Comparison of ENCODE assay signal across 20 cellular contexts in the genomic region with DNA sequence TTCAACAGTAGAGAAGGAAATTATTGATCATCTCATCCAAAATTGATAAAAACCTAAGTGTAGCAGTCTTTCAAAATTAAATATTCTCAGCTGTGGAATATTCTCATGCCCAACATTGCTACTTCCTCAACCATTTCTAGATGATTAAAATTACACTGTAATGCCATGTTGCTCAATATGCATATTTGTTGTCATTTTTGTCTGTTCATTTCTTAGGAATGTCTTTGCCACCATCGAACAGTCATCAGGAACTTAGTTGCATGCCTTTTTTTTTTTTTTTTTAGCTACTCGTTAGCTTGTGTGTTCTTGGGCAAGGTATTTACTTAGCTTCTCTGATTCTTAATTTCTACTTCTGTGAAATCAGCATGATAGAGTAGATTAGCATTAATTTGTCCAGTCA.
A peak's percentile ranks its signal among the peaks of the same experiment; 100 is the strongest.
DNase-seq lines count a peak whose midpoint lies in the region; ATAC-seq, FAIRE-seq and TF ChIP-seq lines count a peak whose summit lies in the region.
"Had no signal": no experiment of that assay in that cellular context is flagged by ENCODE, and none has a peak within 500 bp of the region (broad histone marks: within the 10 kb centered on the region; RNA-seq: fewer than 3 reads in every experiment).

No MANE protein-coding gene starts in this region.

- no peak overlapping the region for H3K9ac ChIP-seq in astrocyte (ENCODE audit: low read length)

- H3K4me1 ChIP-seq in astrocyte (ENCODE audit: insufficient read depth, low read length), result peaks cover 24% of the 10 kb centered on the region
- peaks cover 8 to 54% (median 12%) of the 10 kb centered on the region in 3 donors for H3K4me1 ChIP-seq in gastroesophageal sphincter

- H3K36me3 Mint-ChIP-seq in astrocyte (ENCODE audit: low read depth, unreplicated experiment), result peaks cover 7% of the 10 kb centered on the region

- no peak for ATAC-seq in gastroesophageal sphincter
- ATAC-seq in GM21381 (IDR thresholded peaks at IDR 0.05; ENCODE audit: unreplicated experiment), result no peak

- no peak for TF ChIP-seq EP300 in gastroesophageal sphincter (IDR thresholded peaks at IDR 0.05)

- peaks cover 6% of the 10 kb centered on the region for H3K4me1 Mint-ChIP-seq in astrocyte (ENCODE audit: low read depth, unreplicated experiment)

- no peaks in the 10 kb centered on the region for H3K27me3 ChIP-seq in astrocyte (ENCODE audit: insufficient read depth, low read length)
- no peaks in the 10 kb centered on the region for H3K27me3 ChIP-seq in gastroesophageal sphincter
- H3K27me3 ChIP-seq: esophagus squamous epithelium, MG63 had no signal

- peaks cover 21% of the 10 kb centered on the region for H3K79me2 ChIP-seq in astrocyte (ENCODE audit: insufficient read depth, low read length)

- H2AFZ ChIP-seq in astrocyte (ENCODE audit: low read depth, low read length), result no peak overlapping the region

- H3K27ac ChIP-seq in astrocyte (ENCODE audit: low read depth, low read length), result peak overlapping the region; percentile 16
- H3K27ac ChIP-seq in gastroesophageal sphincter, result peak overlapping the region in 3 of 4 donors; percentile 22 to 60 (median 48)

- H3K27ac Mint-ChIP-seq in astrocyte (ENCODE audit: unreplicated experiment), result no peak overlapping the region
- H3K27ac Mint-ChIP-seq: activated naive CD8-positive, alpha-beta T cell treated with anti-CD3 and anti-CD28 coated beads, Interleukin-2, amount 10 ng/mL, durations not matched to agents 7 days and 5 days; nephron; type B pancreatic cell had no signal

- peak overlapping the region; percentile 28 for H3K4me2 ChIP-seq in astrocyte (ENCODE audit: low read length)

- H3K9me3 Mint-ChIP-seq in astrocyte (ENCODE audit: unreplicated experiment), result no peaks in the 10 kb centered on the region
- H3K9me3 Mint-ChIP-seq: activated naive CD8-positive, alpha-beta T cell treated with anti-CD3 and anti-CD28 coated beads, Interleukin-2, amount 10 ng/mL, durations not matched to agents 7 days and 5 days; nephron had no signal

- H3K4me3 ChIP-seq in astrocyte (ENCODE audit: insufficient read depth, low read depth, low read length) (no peak overlapping the region), gastroesophageal sphincter (no peak overlapping the region)
- H3K4me3 ChIP-seq: coronary artery, esophagus squamous epithelium, MG63 had no signal

- FAIRE-seq in astrocyte (lab: Jason Lieb, UNC) (peak; percentile 65), H54 (lab: Jason Lieb, UNC) (no peak)
- FAIRE-seq: H1, HTR-8/SVneo had no signal

- H4K20me1 ChIP-seq in astrocyte (ENCODE audit: insufficient read depth, low read length), result peaks cover 68% of the 10 kb centered on the region

- H3K36me3 ChIP-seq in astrocyte (ENCODE audit: insufficient read depth, low read length) (peaks cover 3% of the 10 kb centered on the region), gastroesophageal sphincter (peaks cover 0 to 13% of the 10 kb centered on the region in 2 donors)
- H3K36me3 ChIP-seq: MG63 had no signal

- TF ChIP-seq CTCF in astrocyte (IDR thresholded peaks at IDR 0.05; ENCODE audit: insufficient read depth, low read depth, low read length) (no peak), gastroesophageal sphincter (IDR thresholded peaks at IDR 0.05) (no peak)

- H3K9me3 ChIP-seq in astrocyte (ENCODE audit: insufficient read depth, low read depth, low read length) (no peaks in the 10 kb centered on the region), gastroesophageal sphincter (no peaks in the 10 kb centered on the region)
- H3K9me3 ChIP-seq: esophagus squamous epithelium, MG63 had no signal

- 62 to 66% methylated on average over 2 of the region's 2 CpGs for WGBS in gastroesophageal sphincter (ENCODE audit: low coverage in 1 of 2), 2 donors

- TF ChIP-seq POLR2A in gastroesophageal sphincter (IDR thresholded peaks at IDR 0.05) (no peak), H54 (IDR thresholded peaks at IDR 0.05; ENCODE audit: low read depth, low read length) (no peak)

- H3K4me3 Mint-ChIP-seq in astrocyte (ENCODE audit: unreplicated experiment), result no peak overlapping the region
- H3K4me3 Mint-ChIP-seq: activated naive CD8-positive, alpha-beta T cell treated with anti-CD3 and anti-CD28 coated beads, Interleukin-2, amount 10 ng/mL, durations not matched to agents 7 days and 5 days; nephron; type B pancreatic cell had no signal

- DNase-seq in AG08395 (ENCODE audit: low spot score) (peak; percentile 66), GM04503 (ENCODE audit: low read depth) (peak; percentile 86), astrocyte (ENCODE audit: low read depth) (peak; percentile 54), DMS153 (lab: John Stamatoyannopoulos, UW) (no peak), cerebellar cortex (ENCODE audit: low spot score) (no peak), H54 (ENCODE audit: insufficient read length, low spot score) (no peak)
- DNase-seq: activated CD4-positive, alpha-beta T cell treated with anti-CD3 and anti-CD28 coated beads for 4 hours; activated naive CD8-positive, alpha-beta T cell treated with anti-CD3 and anti-CD28 coated beads, Interleukin-2, amount 10 ng/mL, durations not matched to agents 7 days and 5 days; AML-193; esophagus squamous epithelium; MG63; NCI-H2171; T-helper 2 cell had no signal

- no peaks in the 10 kb centered on the region for H3K27me3 Mint-ChIP-seq in astrocyte (ENCODE audit: low read depth, unreplicated experiment)
- H3K27me3 Mint-ChIP-seq: activated naive CD8-positive, alpha-beta T cell treated with anti-CD3 and anti-CD28 coated beads, Interleukin-2, amount 10 ng/mL, durations not matched to agents 7 days and 5 days; type B pancreatic cell had no signal

Comparison
In these comparisons a context has a peak if more than half of its experiments do, and no peak if none do; other contexts are left out.
1. DNase-seq: peak in AG08395 (single experiment), GM04503 (single experiment) and astrocyte (single experiment); none in DMS153 (single experiment), cerebellar cortex (single experiment) and H54 (single experiment).